In genomic region chr19:46744005-46744691, GRCh38 we compare ENCODE assay signal across 12 cellular contexts. TPM values are rescaled to one million over a fixed set of nuclear protein-coding genes. Genes with fewer than 3 reads are reported as not detected.
A peak's percentile ranks its signal among the peaks of the same experiment; 100 is the strongest.
DNase-seq lines count a peak whose midpoint lies in the region; ATAC-seq, FAIRE-seq and TF ChIP-seq lines count a peak whose summit lies in the region.
"Had no signal": no experiment of that assay in that cellular context is flagged by ENCODE, and none has a peak within 500 bp of the region (broad histone marks: within the 10 kb centered on the region; RNA-seq: fewer than 3 reads in every experiment).

No MANE protein-coding gene starts in this region.

- no peak overlapping the region for H3K9ac ChIP-seq in keratinocyte (ENCODE audit: control insufficient read depth, extremely low read depth, insufficient read depth, low read length)

- peaks cover 3% of the 10 kb centered on the region for H3K9me1 ChIP-seq in keratinocyte (ENCODE audit: control insufficient read depth, extremely low read depth, insufficient read depth, low read length)

- H3K36me3 ChIP-seq in GM23338 (ENCODE audit: insufficient read depth) (peaks cover 4% of the 10 kb centered on the region; the same call in 1 of the 2 replicates), keratinocyte (ENCODE audit: control insufficient read depth in 2 of 2, extremely low read depth in 1 of 2, insufficient read depth in 2 of 2, low read length in 2 of 2) (peaks cover 4 to 26% of the 10 kb centered on the region in 2 experiments)

- H3K4me2 ChIP-seq in A549, result peak overlapping the region; percentile 95
- peak overlapping the region; percentile 98; the same call in 1 of the 2 replicates for H3K4me2 ChIP-seq in GM23338
- H3K4me2 ChIP-seq in keratinocyte (ENCODE audit: control insufficient read depth, extremely low read depth, insufficient read depth, low read depth, low read length), result peak overlapping the region; percentile 94

- POLR2A ChIA-PET in A549 (lab: Yijun Ruan, JAX), result no interaction called here

- H3K36me3 Mint-ChIP-seq in GM23338 (ENCODE audit: low read depth), result peaks cover 33% of the 10 kb centered on the region
- peaks cover 47% of the 10 kb centered on the region for H3K36me3 Mint-ChIP-seq in activated T-helper 17 cell treated with anti-CD3 and anti-CD28 coated beads, Interleukin-2, amount 50 U/mL, for 72 hours (ENCODE audit: low read depth)

- peak overlapping the region; percentile 98; the same call in 2 of the 3 replicates for H3K4me3 ChIP-seq in A549
- peak overlapping the region; percentile 93 for H3K4me3 ChIP-seq in GM23338
- peak overlapping the region in 2 of 3 experiments; percentile 92 to 94 for H3K4me3 ChIP-seq in keratinocyte (ENCODE audit: control insufficient read depth in 2 of 3, extremely low read depth in 1 of 3, insufficient read depth in 2 of 3, low read depth in 1 of 3, low read length in 3 of 3)

- no peaks in the 10 kb centered on the region; the same call in 1 of the 3 replicates for H3K9me3 Mint-ChIP-seq in GM23338
- H3K9me3 Mint-ChIP-seq in activated T-helper 17 cell treated with anti-CD3 and anti-CD28 coated beads, Interleukin-2, amount 50 U/mL, for 72 hours, result no peaks in the 10 kb centered on the region

- H3K27ac ChIP-seq in A549 (no peak overlapping the region), GM23338 (ENCODE audit: low read depth) (no peak overlapping the region), keratinocyte (ENCODE audit: control insufficient read depth, insufficient read depth, low read length) (no peak overlapping the region)

- no peak for DNase-seq in A549 (ENCODE audit: low read depth in 1 of 2, low spot score in 1 of 2)
- DNase-seq in GM23338 (ENCODE audit: low spot score), result no peak
- no peak for DNase-seq in keratinocyte (ENCODE audit: low read depth, low spot score)
- no peak for DNase-seq in globus pallidus (ENCODE audit: low spot score)
- no peak for DNase-seq in NCI-H2081 (lab: John Stamatoyannopoulos, UW)
- DNase-seq in NOMO-1 treated with DMSO at 0.1 percent for 48 hours (lab: John Stamatoyannopoulos, UW; ENCODE audit: unreplicated experiment), result no peak
- DNase-seq: NCI-H2081 treated with DMSO at 0.1 percent for 48 hours, occipital lobe, T-helper 9 cell had no signal

- peaks cover 17% of the 10 kb centered on the region for H3K4me1 ChIP-seq in A549
- H3K4me1 ChIP-seq in GM23338 (ENCODE audit: insufficient read depth), result peaks cover 10% of the 10 kb centered on the region; the same call in 1 of the 2 replicates
- peaks cover 18% of the 10 kb centered on the region for H3K4me1 ChIP-seq in keratinocyte (ENCODE audit: control insufficient read depth, extremely low read depth, insufficient read depth, low read length)

- H3K4me3 Mint-ChIP-seq in GM23338, result peak overlapping the region; percentile 98
- peak overlapping the region; percentile 94 for H3K4me3 Mint-ChIP-seq in activated T-helper 17 cell treated with anti-CD3 and anti-CD28 coated beads, Interleukin-2, amount 50 U/mL, for 72 hours

- 90% methylated on average over 12 of the region's 12 CpGs for WGBS in A549 (ENCODE audit: missing lambda C conversion rate)

- 0 out of 2 replicates have a peak, but pooled peaks cover 14% of the 10 kb centered on the region for H3F3A ChIP-seq in GM23338 (replicated peaks; ENCODE audit: low read depth)

- peaks cover 28% of the 10 kb centered on the region for H3K27me3 Mint-ChIP-seq in GM23338 (ENCODE audit: insufficient read depth, low read depth, poor library complexity)
- no peaks in the 10 kb centered on the region for H3K27me3 Mint-ChIP-seq in activated T-helper 17 cell treated with anti-CD3 and anti-CD28 coated beads, Interleukin-2, amount 50 U/mL, for 72 hours

- H3K79me2 ChIP-seq in GM23338 (replicated peaks; ENCODE audit: insufficient read depth) (peaks cover 66% of the 10 kb centered on the region), keratinocyte (ENCODE audit: control insufficient read depth, insufficient read depth, low read length) (peaks cover 73% of the 10 kb centered on the region)

- no peak for TF ChIP-seq RAD21 in A549 (conservative IDR thresholded peaks at IDR 0.05 in 1 of 2, IDR thresholded peaks at IDR 0.05 in 1 of 2)

- TF ChIP-seq EP300 in A549 (IDR thresholded peaks at IDR 0.05), result no peak

- H3K27ac Mint-ChIP-seq in GM23338, result no peak overlapping the region
- peak overlapping the region; percentile 94 for H3K27ac Mint-ChIP-seq in activated T-helper 17 cell treated with anti-CD3 and anti-CD28 coated beads, Interleukin-2, amount 50 U/mL, for 72 hours

- peaks cover 60% of the 10 kb centered on the region for H4K20me1 ChIP-seq in GM23338 (replicated peaks; ENCODE audit: insufficient read depth)
- peaks cover 27% of the 10 kb centered on the region for H4K20me1 ChIP-seq in keratinocyte (ENCODE audit: control insufficient read depth, extremely low read depth, insufficient read depth, low read length)

- CTCF ChIA-PET in A549 (lab: Yijun Ruan, JAX), result interaction anchor here (1.1 to 12.9 kb wide), 12 partner anchors 10 to 247 kb away, joined by 3 to 205 read pairs (median 7); no protein-coding TSS in a partner anchor

- no peak for TF ChIP-seq POLR2A in A549 (IDR thresholded peaks at IDR 0.05; ENCODE audit: low read length)

- dilution Hi-C loops in keratinocyte (cut with MboI; ENCODE audit: extremely low pct_ligation_motif_present, low sequenced_read_pairs), result no loop called here

- H3K4me1 Mint-ChIP-seq in GM23338, result peaks cover 55% of the 10 kb centered on the region
- peaks cover 40% of the 10 kb centered on the region for H3K4me1 Mint-ChIP-seq in activated T-helper 17 cell treated with anti-CD3 and anti-CD28 coated beads, Interleukin-2, amount 50 U/mL, for 72 hours

- H3K27me3 ChIP-seq in GM23338 (ENCODE audit: insufficient read depth) (no peaks in the 10 kb centered on the region), keratinocyte (ENCODE audit: control insufficient read depth, extremely low read depth, insufficient read depth, low read length) (no peaks in the 10 kb centered on the region)
- H3K27me3 ChIP-seq: heart left ventricle had no signal

- no peak for FAIRE-seq in A549 (lab: Jason Lieb, UNC)
- no peak for FAIRE-seq in keratinocyte (lab: Jason Lieb, UNC)

- no peaks in the 10 kb centered on the region for H3K9me3 ChIP-seq in A549
- no peaks in the 10 kb centered on the region for H3K9me3 ChIP-seq in keratinocyte (ENCODE audit: control insufficient read depth, low read depth, low read length)
- H3K9me3 ChIP-seq: heart left ventricle had no signal

- TF ChIP-seq CTCF in A549 (IDR thresholded peaks at IDR 0.05), result no peak
- TF ChIP-seq CTCF in GM23338 (conservative IDR thresholded peaks at IDR 0.05; ENCODE audit: low read depth in 2 of 2), result no peak
- TF ChIP-seq CTCF in keratinocyte (optimal IDR thresholded peaks at IDR 0.05 in 1 of 3, IDR thresholded peaks at IDR 0.05 in 1 of 3, conservative IDR thresholded peaks at IDR 0.05 in 1 of 3; ENCODE audit: extremely low read depth in 1 of 3, insufficient read depth in 2 of 3, low read length in 3 of 3), result no peak

- H2AFZ ChIP-seq in GM23338 (no peak overlapping the region), keratinocyte (ENCODE audit: control insufficient read depth, low read length) (no peak overlapping the region)

- H3K9me2 ChIP-seq in GM23338 (ENCODE audit: insufficient read depth), result no peaks in the 10 kb centered on the region

- ATAC-seq in A549 (no peak), GM23338 (no peak), HG03521 (IDR thresholded peaks at IDR 0.05; ENCODE audit: unreplicated experiment) (no peak)
- ATAC-seq in activated T-helper 17 cell treated with anti-CD3 and anti-CD28 coated beads, Interleukin-2, amount 50 U/mL, for 72 hours (replicated peaks), result no peak

RNA-seq across cellular contexts. Expression of gene FKRP, which starts 1.7 kb away (rescaled TPM):
- 14.7 and 16.4 TPM in 2 replicates for polyA plus RNA-seq in A549 (2011; rRNA removed)
- 23.9 and 34.0 TPM in 2 replicates for polyA plus RNA-seq in A549 (2012; cell fraction: cytosol; rRNA removed)
- 75.2 and 82.8 TPM in 2 replicates for polyA plus RNA-seq in A549 (2012; cell fraction: nucleus; rRNA removed)
- polyA plus RNA-seq in A549 (2017; fragmentation: RNase III; extraction: RNeasy Plus Mini Kit Qiagen cat#74134 plus additional on column Dnase treatment), result 18.4 to 20.2 TPM (median 18.8 TPM) in 3 replicates
- 10.6 and 13.3 TPM in 2 replicates for polyA minus RNA-seq in A549 (2011; rRNA and poly(A)+ RNA removed)
- total RNA-seq in GM23338 (2014; rRNA removed; shearing (Covaris generic)), result 25.5 and 31.9 TPM in 2 replicates
- 8.9 and 11.5 TPM in 2 replicates for polyA plus RNA-seq in GM23338 (2016; fragmentation: Nextera tagmentation; extraction: Ambion mirVana)
- 10 to 100 TPM in 1 of 2 donors, 1 to 10 TPM in 1; 6.3 to 14.3 TPM for total RNA-seq in activated T-helper 17 cell treated with anti-CD3 and anti-CD28 coated beads, Interleukin-2, amount 50 U/mL, for 72 hours
- 6.1 to 12.6 TPM (median 6.1 TPM) in 3 replicates for polyA plus RNA-seq in keratinocyte
- 1.1 TPM for polyA plus RNA-seq in keratinocyte (2011; ENCODE audit: low read depth)
- polyA plus RNA-seq in keratinocyte (2011; cell fraction: cytosol; rRNA removed), result 4.2 TPM in 2 replicates
- polyA plus RNA-seq in keratinocyte (2011; cell fraction: nucleus; rRNA removed), result 24.1 and 28.5 TPM in 2 replicates
- polyA plus RNA-seq in keratinocyte (2012; ENCODE audit: low replicate concordance), result 7.8 and 13.2 TPM in 2 replicates
- 2.8 to 6.7 TPM (median 5.3 TPM) in 3 replicates for polyA minus RNA-seq in keratinocyte
- 3.6 TPM for polyA minus RNA-seq in keratinocyte (2011; cell fraction: cytosol; rRNA and poly(A)+ RNA removed)
- 9.9 and 19.3 TPM in 2 replicates for polyA minus RNA-seq in keratinocyte (2011; cell fraction: nucleus; rRNA and poly(A)+ RNA removed)

RNA-seq across cellular contexts. Expression of gene STRN4, which starts 2.1 kb away (rescaled TPM):
- polyA plus RNA-seq in A549 (2011; rRNA removed) (62.8 and 66.2 TPM in 2 replicates), A549 (2017; fragmentation: RNase III; extraction: RNeasy Plus Mini Kit Qiagen cat#74134 plus additional on column Dnase treatment) (70.0 to 72.9 TPM (median 71.0 TPM) in 3 replicates), GM23338 (2016; fragmentation: Nextera tagmentation; extraction: Ambion mirVana) (58.0 and 62.1 TPM in 2 replicates), keratinocyte (37.3 to 57.0 TPM (median 45.8 TPM) in 3 replicates)
- 192 and 270 TPM in 2 replicates for polyA plus RNA-seq in A549 (2012; cell fraction: cytosol; rRNA removed)
- polyA plus RNA-seq in A549 (2012; cell fraction: nucleus; rRNA removed), result 380 and 588 TPM in 2 replicates
- polyA minus RNA-seq in A549 (2011; rRNA and poly(A)+ RNA removed), result 65.2 and 89.1 TPM in 2 replicates
- 131 and 140 TPM in 2 replicates for total RNA-seq in GM23338 (2014; rRNA removed; shearing (Covaris generic))
- total RNA-seq in activated T-helper 17 cell treated with anti-CD3 and anti-CD28 coated beads, Interleukin-2, amount 50 U/mL, for 72 hours, result 10 to 100 TPM; 60.7 to 69.9 TPM
- polyA plus RNA-seq in keratinocyte (2011; ENCODE audit: low read depth), result 59.7 TPM
- polyA plus RNA-seq in keratinocyte (2011; cell fraction: cytosol; rRNA removed), result 42.0 and 88.9 TPM in 2 replicates
- 69.4 and 94.0 TPM in 2 replicates for polyA plus RNA-seq in keratinocyte (2011; cell fraction: nucleus; rRNA removed)
- 36.7 and 55.0 TPM in 2 replicates for polyA plus RNA-seq in keratinocyte (2012; ENCODE audit: low replicate concordance)
- 55.6 to 205 TPM (median 59.7 TPM) in 3 replicates for polyA minus RNA-seq in keratinocyte
- 84.6 TPM for polyA minus RNA-seq in keratinocyte (2011; cell fraction: cytosol; rRNA and poly(A)+ RNA removed)
- polyA minus RNA-seq in keratinocyte (2011; cell fraction: nucleus; rRNA and poly(A)+ RNA removed), result 47.5 and 53.7 TPM in 2 replicates

RNA-seq across cellular contexts. Expression of gene PRKD2, which starts 27.2 kb away (rescaled TPM):
- 8.3 and 10.4 TPM in 2 replicates for polyA plus RNA-seq in A549 (2011; rRNA removed)
- polyA plus RNA-seq in A549 (2012; cell fraction: cytosol; rRNA removed), result 20.7 and 21.5 TPM in 2 replicates
- polyA plus RNA-seq in A549 (2012; cell fraction: nucleus; rRNA removed), result 43.5 and 59.2 TPM in 2 replicates
- polyA plus RNA-seq in A549 (2017; fragmentation: RNase III; extraction: RNeasy Plus Mini Kit Qiagen cat#74134 plus additional on column Dnase treatment), result 21.7 to 25.8 TPM (median 24.6 TPM) in 3 replicates
- polyA minus RNA-seq in A549 (2011; rRNA and poly(A)+ RNA removed), result 22.8 and 23.8 TPM in 2 replicates
- 66.6 and 68.0 TPM in 2 replicates for total RNA-seq in GM23338 (2014; rRNA removed; shearing (Covaris generic))
- polyA plus RNA-seq in GM23338 (2016; fragmentation: Nextera tagmentation; extraction: Ambion mirVana), result 53.8 and 53.9 TPM in 2 replicates
- total RNA-seq in activated T-helper 17 cell treated with anti-CD3 and anti-CD28 coated beads, Interleukin-2, amount 50 U/mL, for 72 hours, result 100 to 1,000 TPM in 1 of 2 donors, 10 to 100 TPM in 1; 75.0 to 103 TPM
- polyA plus RNA-seq in keratinocyte, result 9.9 to 29.0 TPM (median 13.4 TPM) in 3 replicates
- 29.0 TPM for polyA plus RNA-seq in keratinocyte (2011; ENCODE audit: low read depth)
- polyA plus RNA-seq in keratinocyte (2011; cell fraction: cytosol; rRNA removed), result 14.5 and 18.8 TPM in 2 replicates
- polyA plus RNA-seq in keratinocyte (2011; cell fraction: nucleus; rRNA removed), result 35.6 and 42.7 TPM in 2 replicates
- polyA plus RNA-seq in keratinocyte (2012; ENCODE audit: low replicate concordance), result 43.1 and 43.3 TPM in 2 replicates
- 20.6 to 53.9 TPM (median 27.4 TPM) in 3 replicates for polyA minus RNA-seq in keratinocyte
- polyA minus RNA-seq in keratinocyte (2011; cell fraction: cytosol; rRNA and poly(A)+ RNA removed), result 31.3 TPM
- 36.9 and 42.0 TPM in 2 replicates for polyA minus RNA-seq in keratinocyte (2011; cell fraction: nucleus; rRNA and poly(A)+ RNA removed)

RNA-seq across cellular contexts. Expression of gene SLC1A5, which starts 44.2 kb away (rescaled TPM):
- polyA plus RNA-seq in A549 (2011; rRNA removed) (302 and 306 TPM in 2 replicates), A549 (2017; fragmentation: RNase III; extraction: RNeasy Plus Mini Kit Qiagen cat#74134 plus additional on column Dnase treatment) (184 to 200 TPM (median 189 TPM) in 3 replicates), GM23338 (2016; fragmentation: Nextera tagmentation; extraction: Ambion mirVana) (103 and 109 TPM in 2 replicates), keratinocyte (74.8 to 137 TPM (median 90.4 TPM) in 3 replicates)
- polyA plus RNA-seq in A549 (2012; cell fraction: cytosol; rRNA removed), result 195 and 237 TPM in 2 replicates
- polyA plus RNA-seq in A549 (2012; cell fraction: nucleus; rRNA removed), result 457 and 532 TPM in 2 replicates
- 366 and 376 TPM in 2 replicates for polyA minus RNA-seq in A549 (2011; rRNA and poly(A)+ RNA removed)
- total RNA-seq in GM23338 (2014; rRNA removed; shearing (Covaris generic)), result 249 and 272 TPM in 2 replicates
- 100 to 1,000 TPM; 119 to 221 TPM for total RNA-seq in activated T-helper 17 cell treated with anti-CD3 and anti-CD28 coated beads, Interleukin-2, amount 50 U/mL, for 72 hours
- polyA plus RNA-seq in keratinocyte (2011; ENCODE audit: low read depth), result 101 TPM
- polyA plus RNA-seq in keratinocyte (2011; cell fraction: cytosol; rRNA removed), result 53.8 and 70.9 TPM in 2 replicates
- polyA plus RNA-seq in keratinocyte (2011; cell fraction: nucleus; rRNA removed), result 182 and 206 TPM in 2 replicates
- 158 and 196 TPM in 2 replicates for polyA plus RNA-seq in keratinocyte (2012; ENCODE audit: low replicate concordance)
- polyA minus RNA-seq in keratinocyte, result 111 to 343 TPM (median 153 TPM) in 3 replicates
- polyA minus RNA-seq in keratinocyte (2011; cell fraction: cytosol; rRNA and poly(A)+ RNA removed), result 98.0 TPM
- 134 and 156 TPM in 2 replicates for polyA minus RNA-seq in keratinocyte (2011; cell fraction: nucleus; rRNA and poly(A)+ RNA removed)
